ENCODE assay signal across 8 cellular contexts in the genomic region with DNA sequence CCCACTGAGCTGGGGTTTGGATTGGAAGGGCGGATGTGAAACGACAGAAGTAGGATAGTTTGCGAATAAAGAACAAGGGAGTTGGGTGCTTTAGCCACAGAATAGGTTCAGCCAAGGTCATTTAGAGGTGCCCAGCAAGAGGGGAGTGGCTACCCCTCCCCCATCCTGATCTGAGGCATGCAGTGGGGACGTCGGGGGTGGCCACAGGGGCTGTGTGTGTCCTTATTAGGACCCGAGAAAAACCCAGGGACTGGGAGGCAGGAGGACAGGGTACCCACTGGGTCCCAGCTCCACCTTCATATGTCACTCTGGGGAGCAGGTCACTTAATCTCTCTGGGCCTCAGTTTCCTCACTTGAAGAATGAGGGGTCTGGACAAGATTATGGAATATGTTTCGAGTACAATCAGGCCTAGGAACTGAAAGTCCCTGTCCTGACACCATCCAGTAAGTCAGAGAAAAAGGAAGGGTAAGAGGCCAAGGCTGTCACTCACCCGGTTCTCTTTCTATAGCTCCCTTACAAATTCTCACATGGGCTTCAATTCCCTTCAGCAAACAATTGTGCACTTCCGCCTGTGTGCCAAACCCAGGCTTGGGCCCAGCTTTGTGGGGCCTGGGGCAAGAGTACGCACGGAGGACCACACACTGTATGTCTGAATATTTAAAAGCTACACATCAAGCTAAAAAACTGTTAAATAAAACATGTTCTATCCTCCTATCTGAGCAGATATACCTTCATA. TPM values are rescaled to one million over a fixed set of nuclear protein-coding genes. Genes with fewer than 3 reads are reported as not detected.
A peak's percentile ranks its signal among the peaks of the same experiment; 100 is the strongest.
DNase-seq lines count a peak whose midpoint lies in the region; ATAC-seq and TF ChIP-seq lines count a peak whose summit lies in the region.

No MANE protein-coding gene starts in this region.

- peak overlapping the region; percentile 71 for H3K9ac ChIP-seq in mucosa of stomach (ENCODE audit: low read length)

- POLR2A ChIA-PET in CD4-positive, alpha-beta memory T cell (lab: Charles Lee; ENCODE audit: partially characterized antibody): interaction anchor here (0.6 to 4.2 kb wide), 11 partner anchors 60 to 303 kb away, joined by 3 to 40 read pairs (median 5); partner anchors contain the start of gene DDX3X

- in situ Hi-C loops in brain microvascular endothelial cell (cut with HindIII; ENCODE audit: low pct_ligation_motif_present, low sequenced_read_pairs): no loop called here

- peak; percentile 4 for ATAC-seq in HG03045 (IDR thresholded peaks at IDR 0.05; ENCODE audit: unreplicated experiment)

- H3K27ac ChIP-seq in CD4-positive, alpha-beta memory T cell (ENCODE audit: low read depth, low read length): no peak overlapping the region
- H3K27ac ChIP-seq in brain microvascular endothelial cell: no peak overlapping the region

- no peaks in the 10 kb centered on the region for H3K27me3 Mint-ChIP-seq in CD4-positive, alpha-beta memory T cell

- H3K27me3 ChIP-seq in CD4-positive, alpha-beta memory T cell (ENCODE audit: insufficient read depth, low read length): no peaks in the 10 kb centered on the region
- H3K27me3 ChIP-seq in brain microvascular endothelial cell (replicated peaks) (no peaks in the 10 kb centered on the region), mucosa of stomach (ENCODE audit: control insufficient read depth, insufficient read depth, low read length) (no peaks in the 10 kb centered on the region)

- peaks cover 0 to 2% (median 0%) of the 10 kb centered on the region in 8 donors for H3K9me3 Mint-ChIP-seq in CD4-positive, alpha-beta memory T cell

- no peaks in the 10 kb centered on the region for H3K36me3 ChIP-seq in CD4-positive, alpha-beta memory T cell (ENCODE audit: insufficient read depth, low read length)
- H3K36me3 ChIP-seq in brain microvascular endothelial cell (replicated peaks) (no peaks in the 10 kb centered on the region), mucosa of stomach (ENCODE audit: control insufficient read depth, insufficient read depth, low read length) (no peaks in the 10 kb centered on the region)

- H3K4me1 ChIP-seq in CD4-positive, alpha-beta memory T cell (ENCODE audit: insufficient read depth, low read length): peaks cover 6% of the 10 kb centered on the region
- H3K4me1 ChIP-seq in mucosa of stomach (ENCODE audit: control insufficient read depth, insufficient read depth, low read length): no peaks in the 10 kb centered on the region

- H3K36me3 Mint-ChIP-seq in CD4-positive, alpha-beta memory T cell: no peaks in the 10 kb centered on the region

- peak overlapping the region in 1 of 2 donors; percentile 41 for H3K4me3 ChIP-seq in CD4-positive, alpha-beta memory T cell (ENCODE audit: low read length in 2 of 2)
- H3K4me3 ChIP-seq in brain microvascular endothelial cell (ENCODE audit: low read depth, low read length) (peak overlapping the region; percentile 46), mucosa of stomach (ENCODE audit: low read length) (peak overlapping the region; percentile 25)

- DNase-seq in CD4-positive, alpha-beta memory T cell: no peak
- no peak for DNase-seq in brain microvascular endothelial cell
- no peak for DNase-seq in SIG-M5 treated with dmso at 0.1 percent for 504 hours (lab: John Stamatoyannopoulos, UW; ENCODE audit: unreplicated experiment)
- no peak for DNase-seq in COR-L47 (lab: John Stamatoyannopoulos, UW)
- DNase-seq in globus pallidus (ENCODE audit: low spot score): no peak
- no peak for DNase-seq in EL

- TF ChIP-seq CTCF in brain microvascular endothelial cell (IDR thresholded peaks at IDR 0.05; ENCODE audit: low read depth, low read length, missing control alignments): no peak

- H3K27ac Mint-ChIP-seq in CD4-positive, alpha-beta memory T cell: peak overlapping the region in 6 of 7 donors; percentile 51 to 81 (median 68)

- H3K4me1 Mint-ChIP-seq in CD4-positive, alpha-beta memory T cell: peaks cover 6 to 15% (median 7%) of the 10 kb centered on the region in 4 donors

- H3K9me3 ChIP-seq in CD4-positive, alpha-beta memory T cell (ENCODE audit: control insufficient read depth in 1 of 2, low read length in 2 of 2): no peaks in the 10 kb centered on the region
- no peaks in the 10 kb centered on the region for H3K9me3 ChIP-seq in mucosa of stomach (ENCODE audit: control insufficient read depth, low read length)

- intact Hi-C loops in CD4-positive, alpha-beta memory T cell (cut with micrococcal nuclease): loop anchor here (1.0 to 5.0 kb wide), 6 partner anchors 60 to 263 kb away; no protein-coding TSS in a partner anchor

- peak overlapping the region; percentile 24 to 75 (median 58) for H3K4me3 Mint-ChIP-seq in CD4-positive, alpha-beta memory T cell

- CTCF ChIA-PET in CD4-positive, alpha-beta memory T cell (lab: Charles Lee; ENCODE audit: partially characterized antibody): interaction anchor here (0.8 to 1.6 kb wide), 5 partner anchors 11 to 107 kb away, joined by 3 to 6 read pairs (median 4); no protein-coding TSS in a partner anchor

RNA-seq across cellular contexts. Expression of gene NYX, which starts 4.2 kb away (rescaled TPM):
- not detected for total RNA-seq in CD4-positive, alpha-beta memory T cell
- polyA plus RNA-seq in CD4-positive, alpha-beta memory T cell: not detected
